Comparison of ENCODE assay signal across 7 cellular contexts in genomic region chrX:6021316-6022091, GRCh38.
DNase-seq lines count a peak whose midpoint lies in the region; ATAC-seq, FAIRE-seq and TF ChIP-seq lines count a peak whose summit lies in the region.

No MANE protein-coding gene starts in this region.

- ATAC-seq in DND-41 (ENCODE audit: insufficient read depth, low read depth) (peak; percentile 90), HepG2 (no peak), HG03571 (IDR thresholded peaks at IDR 0.05; ENCODE audit: unreplicated experiment) (no peak)

- H3K9me3 ChIP-seq in DND-41 (ENCODE audit: insufficient read depth, low read length, severe bottlenecking) (no peaks in the 10 kb centered on the region), adrenal gland (replicated peaks in 1 of 3) (no peaks in the 10 kb centered on the region), HepG2 (ENCODE audit: low read length) (no peaks in the 10 kb centered on the region)

- peaks cover 100% of the 10 kb centered on the region for H3K79me2 ChIP-seq in DND-41 (ENCODE audit: insufficient read depth, low read length)
- H3K79me2 ChIP-seq in HepG2 (ENCODE audit: insufficient read depth, low read length) = no peaks in the 10 kb centered on the region

- H3K4me3 ChIP-seq in DND-41 (ENCODE audit: low read depth in 1 of 2, low read length in 2 of 2) = no peak overlapping the region
- no peak overlapping the region for H3K4me3 ChIP-seq in adrenal gland
- no peak overlapping the region for H3K4me3 ChIP-seq in HepG2 (replicated peaks in 1 of 3; ENCODE audit: insufficient read depth in 1 of 3, low read depth in 2 of 3, low read length in 3 of 3)

- H4K20me1 ChIP-seq in DND-41 (ENCODE audit: insufficient read depth, low read length) = peaks cover 70% of the 10 kb centered on the region
- H4K20me1 ChIP-seq in HepG2 (ENCODE audit: insufficient read depth, low read length) = no peaks in the 10 kb centered on the region

- FAIRE-seq in GM19239 (lab: Jason Lieb, UNC) = peak; percentile 58
- no peak for FAIRE-seq in HepG2 (lab: Jason Lieb, UNC)

- peaks cover 51% of the 10 kb centered on the region for H3K4me1 ChIP-seq in DND-41 (ENCODE audit: insufficient read depth, low read length)
- H3K4me1 ChIP-seq in adrenal gland (replicated peaks in 1 of 2) = no peaks in the 10 kb centered on the region
- H3K4me1 ChIP-seq in HepG2 (ENCODE audit: insufficient read depth, low read length) = no peaks in the 10 kb centered on the region

- CTCF ChIA-PET in HepG2 (lab: Yijun Ruan, JAX; ENCODE audit: low intra/inter-chr PET ratio, low total read pairs) = no interaction called here

- no peak for TF ChIP-seq POLR2A in adrenal gland (IDR thresholded peaks at IDR 0.05)
- no peak for TF ChIP-seq POLR2A in HepG2 (IDR thresholded peaks at IDR 0.05; ENCODE audit: insufficient read depth in 1 of 2, low read depth in 2 of 2, low read length in 2 of 2)

- TF ChIP-seq RAD21 in HepG2 (CRISPR knock-in tag; IDR thresholded peaks at IDR 0.05) = no peak; the same call in 1 of the 2 replicates

- WGBS in adrenal gland, 4 donors = 8 to 10% (median 9%) methylated on average over 4 of the region's 4 CpGs
- WGBS in HepG2 (ENCODE audit: low lambda C conversion rate) = 0% methylated on average over 4 of the region's 4 CpGs

- H3K36me3 ChIP-seq in DND-41 (ENCODE audit: insufficient read depth, low read length) = peaks cover 87% of the 10 kb centered on the region
- H3K36me3 ChIP-seq in adrenal gland (replicated peaks in 1 of 2) = no peaks in the 10 kb centered on the region
- no peaks in the 10 kb centered on the region for H3K36me3 ChIP-seq in HepG2 (replicated peaks in 1 of 2; ENCODE audit: control insufficient read depth in 1 of 2, insufficient read depth in 2 of 2, low read length in 2 of 2)

- H3K27ac ChIP-seq in DND-41 (ENCODE audit: low read length) (peak overlapping the region; percentile 57), adrenal gland (no peak overlapping the region), HepG2 (ENCODE audit: extremely low read length, insufficient read depth, low read length) (no peak overlapping the region)

- H3K27me3 ChIP-seq in DND-41 (ENCODE audit: insufficient read depth, low read length, poor library complexity) (no peaks in the 10 kb centered on the region), adrenal gland (no peaks in the 10 kb centered on the region), HepG2 (ENCODE audit: control insufficient read depth in 1 of 2, insufficient read depth in 2 of 2, low read length in 2 of 2) (no peaks in the 10 kb centered on the region)

- TF ChIP-seq CTCF in DND-41 (IDR thresholded peaks at IDR 0.05; ENCODE audit: borderline replicate concordance, extremely low read depth, low read length, poor library complexity, severe bottlenecking) = peak; percentile 72
- TF ChIP-seq CTCF in adrenal gland (IDR thresholded peaks at IDR 0.05) = peak; percentile 29 to 62 (median 40)
- peak; percentile 60 for TF ChIP-seq CTCF in HepG2 (CRISPR knock-in tag; IDR thresholded peaks at IDR 0.05)

- BruUV-seq in HepG2 (replicated peaks; lab: Mats Ljungman, UMichigan) = no TSS peak

- in situ Hi-C loops in HepG2 (cut with HindIII; ENCODE audit: extremely low pct_ligation_motif_present, low pct_unique_long_range_greater_than_20kb) = no loop called here

- H3K9ac ChIP-seq in DND-41 (ENCODE audit: low read depth, low read length) (no peak overlapping the region), HepG2 (ENCODE audit: insufficient read depth, low read depth, low read length) (no peak overlapping the region)

- H3K4me2 ChIP-seq in DND-41 (ENCODE audit: insufficient read depth, low read length) (no peak overlapping the region), HepG2 (ENCODE audit: low read depth, low read length) (no peak overlapping the region)

- intact Hi-C loops in adrenal gland (cut with DNase I) = no loop called here
- intact Hi-C loops in HepG2 (cut with micrococcal nuclease; ENCODE audit: unreplicated experiment) = no loop called here

- H2AFZ ChIP-seq in DND-41 (ENCODE audit: low read depth, low read length) (no peak overlapping the region), HepG2 (ENCODE audit: low read length) (no peak overlapping the region)

- DNase-seq in DND-41 (peak; percentile 67), GM19239 (ENCODE audit: insufficient read length, low spot score) (no peak), NCI-H128 (lab: John Stamatoyannopoulos, UW; ENCODE audit: unreplicated experiment) (peak; percentile 34), adrenal gland (peak in 6 of 7 donors; percentile 7 to 53 (median 17)), HepG2 (ENCODE audit: low spot score) (peak; percentile 2), NCI-H2227 treated with DMSO at 0.1 percent for 48 hours (lab: John Stamatoyannopoulos, UW) (no peak)

- TF ChIP-seq EP300 in HepG2 (IDR thresholded peaks at IDR 0.05; ENCODE audit: low read depth in 2 of 2, low read length in 2 of 2) = no peak
- TF ChIP-seq EP300 in HepG2 (CRISPR knock-in tag; IDR thresholded peaks at IDR 0.05; ENCODE audit: borderline replicate concordance) = no peak

- POLR2A ChIA-PET in HepG2 (lab: Yijun Ruan, JAX) = no interaction called here

TF ChIP-seq in HepG2, 621 proteins besides CTCF, POLR2A, EP300 and RAD21:
- TF ChIP-seq STAG1 (CRISPR knock-in tag; IDR thresholded peaks at IDR 0.05) (peak; percentile 65), SMC3 (IDR thresholded peaks at IDR 0.05; ENCODE audit: low read length) (peak; percentile 30; the same call in 1 of the 2 replicates), ZNF629 (CRISPR knock-in tag; conservative IDR thresholded peaks at IDR 0.05) (no peak)

Comparison
In these comparisons a context has a peak if more than half of its experiments do, and no peak if none do; other contexts are left out.
1. DNase-seq: peak in DND-41 (single experiment), NCI-H128 (single experiment), adrenal gland (6 of 7) and HepG2 (single experiment); none in GM19239 (single experiment) and NCI-H2227 treated with DMSO at 0.1 percent for 48 hours (single experiment).
2. Peak in every context shown above with its lines, with median percentiles within 50 percentile points of each other: CTCF ChIP-seq.